Comparison of ENCODE assay signal across 22 cellular contexts in the genomic region with DNA sequence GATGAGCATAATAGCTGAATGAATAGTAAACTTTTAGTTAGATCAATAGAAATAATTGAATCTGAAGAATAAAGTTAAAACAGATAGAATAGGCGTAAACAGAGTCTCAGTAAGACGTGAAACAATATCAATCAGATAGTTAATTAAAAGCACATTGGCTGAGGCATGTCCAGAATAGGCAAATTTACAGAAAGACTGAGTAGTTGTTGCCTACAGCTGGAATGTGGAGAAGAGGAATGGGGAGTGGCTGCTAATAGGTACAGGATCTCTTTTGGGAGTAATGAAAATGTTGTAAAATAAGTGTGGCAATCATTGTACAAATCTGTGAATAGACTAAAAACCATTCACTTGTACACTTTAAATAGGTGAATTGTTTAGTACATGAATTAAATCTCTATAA. TPM values are rescaled to one million over a fixed set of nuclear protein-coding genes. Genes with fewer than 3 reads are reported as not detected.
"Had no signal": no experiment of that assay in that cellular context is flagged by ENCODE, and none has a peak within 500 bp of the region (broad histone marks: within the 10 kb centered on the region; RNA-seq: fewer than 3 reads in every experiment).

No MANE protein-coding gene starts in this region.

- H3K4me3 ChIP-seq: SJSA1 had no signal

- DNase-seq: IMR-90, Karpas-422, KG1, MM.1S, NCI-H1092 treated with DMSO at 0.1 percent for 48 hours, NCI-H1436, NCI-H187, NCI-H2029, NCI-H2081 treated with DMSO at 0.1 percent for 48 hours, NCI-H2171, NCI-H226, NCI-H446, NCI-H510A, NCI-H524 treated with DMSO at 0.1 percent for 48 hours, NCI-H69, NCI-H774, RPMI8226, SHP77 treated with DMSO at 0.1 percent for 48 hours, SK-N-SH had no signal

- H3K9me3 ChIP-seq: SJSA1 had no signal

- H3K4me2 ChIP-seq: SK-N-SH had no signal

- H3K9ac ChIP-seq: SK-N-SH had no signal

- FAIRE-seq: HepG2, RCC 7860 had no signal

- ATAC-seq: HepG2 had no signal

- H3K27me3 ChIP-seq: SJSA1 had no signal

- H3K36me3 ChIP-seq: SJSA1 had no signal

- H3K27ac ChIP-seq: SJSA1 had no signal

- H3K4me1 ChIP-seq: SJSA1 had no signal

RNA-seq across cellular contexts. Expression of a gene that starts 36.3 kb away (rescaled TPM):
- total RNA-seq: HepG2 had no signal
- polyA plus RNA-seq: HepG2 had no signal
